Comparison of ENCODE assay signal across 13 cellular contexts in genomic region chr2:84427235-84428138, GRCh38. TPM values are rescaled to one million over a fixed set of nuclear protein-coding genes. Genes with fewer than 3 reads are reported as not detected.
DNase-seq lines count a peak whose midpoint lies in the region; ATAC-seq and TF ChIP-seq lines count a peak whose summit lies in the region.
"Had no signal": no experiment of that assay in that cellular context is flagged by ENCODE, and none has a peak within 500 bp of the region (broad histone marks: within the 10 kb centered on the region; RNA-seq: fewer than 3 reads in every experiment).

No MANE protein-coding gene starts in this region.

- no peak overlapping the region for H3K56ac ChIP-seq in H9 (ENCODE audit: insufficient read length, low read depth, low read length)

- no peak overlapping the region for H3K23ac ChIP-seq in H9 (ENCODE audit: insufficient read length, low read depth, low read length)

- peak overlapping the region in 1 of 3 experiments; percentile 77; a peak in 1 of 7 replicates for H3K27ac Mint-ChIP-seq in H9
- H3K27ac Mint-ChIP-seq: dendritic cell treated with granulocyte-macrophage colony-stimulating factor and Interleukin-4, amounts not matched to agents 40 ng/mL and 50 ng/mL, for 4 days had no signal

- WGBS in H9 (ENCODE audit: extremely low coverage, insufficient read length, low lambda C conversion rate): no CpG with 5 or more reads among the region's 2 CpGs

- peak; percentile 65 for ATAC-seq in GM18502 (IDR thresholded peaks at IDR 0.05; ENCODE audit: poor library complexity, unreplicated experiment)
- ATAC-seq in GM21576 (IDR thresholded peaks at IDR 0.05; ENCODE audit: unreplicated experiment): peak; percentile 45
- ATAC-seq in HG03520 (IDR thresholded peaks at IDR 0.05; ENCODE audit: unreplicated experiment): no peak

- H3K18ac ChIP-seq in H9 (ENCODE audit: insufficient read length, low read depth, low read length): no peak overlapping the region

- DNase-seq in LHCN-M2 (ENCODE audit: low read depth) (peak; percentile 32), kidney glomerular epithelial cell (lab: John Stamatoyannopoulos, UW) (peak; percentile 74), HEK293T (ENCODE audit: extremely low spot score) (no peak), H9 (no peak), DMS 273 (lab: John Stamatoyannopoulos, UW; ENCODE audit: unreplicated experiment) (no peak)
- DNase-seq: activated CD4-positive, alpha-beta T cell treated with anti-CD3 and anti-CD28 coated beads, Interleukin-2, amount 50 U/mL, for 1 hour; left cardiac atrium; NCI-H748 treated with DMSO at 0.1 percent for 48 hours; thyroid gland had no signal

- H3K14ac ChIP-seq in H9 (ENCODE audit: insufficient read depth, low read length): no peak overlapping the region

- H2AFZ ChIP-seq in H9 (ENCODE audit: low read length): no peak overlapping the region

- H3K27ac ChIP-seq in H9 (ENCODE audit: insufficient read length, low read depth, low read length): no peak overlapping the region
- H3K27ac ChIP-seq: thyroid gland had no signal

- no peak overlapping the region for H2BK12ac ChIP-seq in H9 (ENCODE audit: insufficient read length, low read depth, low read length)

- peaks cover 0 to 33% (median 10%) of the 10 kb centered on the region in 3 experiments; a peak in 5 of 7 replicates for H3K36me3 Mint-ChIP-seq in H9 (ENCODE audit: insufficient read depth in 1 of 3, low read depth in 3 of 3)

- H3K23me2 ChIP-seq in H9 (ENCODE audit: insufficient read length, low read depth, low read length, poor library complexity, severe bottlenecking): no peaks in the 10 kb centered on the region

- no peak overlapping the region for H3T11ph ChIP-seq in H9 (ENCODE audit: low read length)

- H3K79me1 ChIP-seq in H9 (ENCODE audit: insufficient read depth, low read depth, low read length, poor library complexity, severe bottlenecking): no peaks in the 10 kb centered on the region

- no peak overlapping the region for H4K91ac ChIP-seq in H9 (ENCODE audit: insufficient read length, low read depth, low read length)

- H3K79me2 ChIP-seq in H9 (ENCODE audit: insufficient read depth, low read length): no peaks in the 10 kb centered on the region

- no peak overlapping the region for H3K4ac ChIP-seq in H9 (ENCODE audit: low read depth, low read length)

- H2BK20ac ChIP-seq in H9 (ENCODE audit: low read depth, low read length, poor library complexity, severe bottlenecking): no peak overlapping the region

- CTCF ChIA-PET in HEK293T (lab: Yijun Ruan, JAX): interaction anchor here (0.6 kb wide), 1 partner anchor 21 kb away, joined by 3 read pairs; no protein-coding TSS in a partner anchor

- H3K4me1 Mint-ChIP-seq in H9: no peaks in the 10 kb centered on the region

- no peaks in the 10 kb centered on the region for H3K27me3 ChIP-seq in H9 (ENCODE audit: insufficient read depth, low read length)
- H3K27me3 ChIP-seq: thyroid gland had no signal

- no peaks in the 10 kb centered on the region for H3K4me1 ChIP-seq in H9 (ENCODE audit: insufficient read depth, low read length)

- H3K4me3 Mint-ChIP-seq in H9: no peak overlapping the region
- H3K4me3 Mint-ChIP-seq: dendritic cell treated with granulocyte-macrophage colony-stimulating factor and Interleukin-4, amounts not matched to agents 40 ng/mL and 50 ng/mL, for 4 days had no signal

- no peak overlapping the region for H2BK5ac ChIP-seq in H9 (ENCODE audit: insufficient read length, low read length)

- no peak overlapping the region for H2BK15ac ChIP-seq in H9 (ENCODE audit: low read depth, low read length)

- H3K9me3 Mint-ChIP-seq in H9: no peaks in the 10 kb centered on the region
- H3K9me3 Mint-ChIP-seq: dendritic cell treated with granulocyte-macrophage colony-stimulating factor and Interleukin-4, amounts not matched to agents 40 ng/mL and 50 ng/mL, for 4 days had no signal

- POLR2A ChIA-PET in HEK293T (lab: Yijun Ruan, JAX): no interaction called here

- H4K20me1 ChIP-seq in H9 (ENCODE audit: control insufficient read depth, insufficient read depth, insufficient read length): no peaks in the 10 kb centered on the region

- TF ChIP-seq CTCF in H9 (conservative IDR thresholded peaks at IDR 0.05): no peak

- no peak overlapping the region for H4K8ac ChIP-seq in H9 (replicated peaks; ENCODE audit: insufficient read length, low read depth, low read length)

- H3K9me3 ChIP-seq in H9 (ENCODE audit: control insufficient read depth, low read depth, low read length): no peaks in the 10 kb centered on the region
- H3K9me3 ChIP-seq: thyroid gland had no signal

- H3K27me3 Mint-ChIP-seq in H9 (ENCODE audit: low read depth): no peaks in the 10 kb centered on the region
- H3K27me3 Mint-ChIP-seq: dendritic cell treated with granulocyte-macrophage colony-stimulating factor and Interleukin-4, amounts not matched to agents 40 ng/mL and 50 ng/mL, for 4 days had no signal

- H2AK5ac ChIP-seq in H9 (ENCODE audit: insufficient read length, low read length): no peak overlapping the region

- no peak overlapping the region for H4K5ac ChIP-seq in H9 (ENCODE audit: insufficient read length, low read depth, low read length)

- no peak overlapping the region for H3K4me2 ChIP-seq in H9 (ENCODE audit: insufficient read depth, insufficient read length, low read length)

- H2BK120ac ChIP-seq in H9 (ENCODE audit: low read depth, low read length, poor library complexity, severe bottlenecking): no peak overlapping the region

- H3K9ac ChIP-seq in H9 (ENCODE audit: extremely low read depth, insufficient read length, low read length): no peak overlapping the region

TF ChIP-seq in HEK293T, 16 proteins besides CTCF, POLR2A, EP300 and RAD21:
- TF ChIP-seq TARDBP (IDR thresholded peaks at IDR 0.05) (no peak), ZNF384 (IDR thresholded peaks at IDR 0.05) (no peak), SUZ12 (IDR thresholded peaks at IDR 0.05) (no peak), FOXM1 (IDR thresholded peaks at IDR 0.05; ENCODE audit: borderline replicate concordance) (no peak), FOXK2 (IDR thresholded peaks at IDR 0.05) (no peak), ARNT (IDR thresholded peaks at IDR 0.05) (no peak), SP1 (IDR thresholded peaks at IDR 0.05) (no peak), L3MBTL2 (conservative IDR thresholded peaks at IDR 0.05) (no peak), NFRKB (IDR thresholded peaks at IDR 0.05) (no peak), CTBP1 (IDR thresholded peaks at IDR 0.05; ENCODE audit: borderline replicate concordance) (no peak), LEF1 (IDR thresholded peaks at IDR 0.05; ENCODE audit: borderline replicate concordance) (no peak), ELF4 (IDR thresholded peaks at IDR 0.05) (no peak), HDGF (IDR thresholded peaks at IDR 0.05; ENCODE audit: borderline replicate concordance) (no peak), FOXA1 (IDR thresholded peaks at IDR 0.05) (no peak), BHLHE40 (IDR thresholded peaks at IDR 0.05; ENCODE audit: borderline replicate concordance) (no peak)
- TF ChIP-seq, protein P1, sequence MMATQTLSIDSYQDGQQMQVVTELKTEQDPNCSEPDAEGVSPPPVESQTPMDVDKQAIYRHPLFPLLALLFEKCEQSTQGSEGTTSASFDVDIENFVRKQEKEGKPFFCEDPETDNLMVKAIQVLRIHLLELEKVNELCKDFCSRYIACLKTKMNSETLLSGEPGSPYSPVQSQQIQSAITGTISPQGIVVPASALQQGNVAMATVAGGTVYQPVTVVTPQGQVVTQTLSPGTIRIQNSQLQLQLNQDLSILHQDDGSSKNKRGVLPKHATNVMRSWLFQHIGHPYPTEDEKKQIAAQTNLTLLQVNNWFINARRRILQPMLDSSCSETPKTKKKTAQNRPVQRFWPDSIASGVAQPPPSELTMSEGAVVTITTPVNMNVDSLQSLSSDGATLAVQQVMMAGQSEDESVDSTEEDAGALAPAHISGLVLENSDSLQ (IDR thresholded peaks at IDR 0.05): no peak
TF ChIP-seq in HEK293T: peak in this region for 0.

RNA-seq across cellular contexts. Expression of gene SUCLG1, which starts 31.6 kb away (rescaled TPM):
- 49.6 and 52.5 TPM in 2 replicates for total RNA-seq in LHCN-M2 (2014; rRNA removed)
- polyA plus RNA-seq in LHCN-M2 (2012): 68.9 TPM
- 37.6 and 40.0 TPM in 2 replicates for total RNA-seq in H9 (2021)

Comparison
In these comparisons a context has a peak if more than half of its experiments do, and no peak if none do; other contexts are left out.
1. DNase-seq: peak in LHCN-M2 (single experiment) and kidney glomerular epithelial cell (single experiment); none in HEK293T (single experiment), H9 (single experiment) and DMS 273 (single experiment).